Comparison of ENCODE assay signal across 1 cellular context in genomic region chr7:79454325-79454960, GRCh38.
TF ChIP-seq lines count a peak whose summit lies in the region.

No MANE protein-coding gene starts in this region.

TF ChIP-seq in H1, 55 proteins besides CTCF, POLR2A, EP300 and RAD21 (continued from another document):
- no peak for TF ChIP-seq USF2 (IDR thresholded peaks at IDR 0.05; ENCODE audit: low read length)
- TF ChIP-seq TEAD4 (IDR thresholded peaks at IDR 0.05; ENCODE audit: low read depth, low read length) = no peak
- TF ChIP-seq EGR1 (IDR thresholded peaks at IDR 0.05; ENCODE audit: borderline replicate concordance, low read depth, low read length) = no peak
- TF ChIP-seq BACH1 (IDR thresholded peaks at IDR 0.05; ENCODE audit: low read length) = no peak
- TF ChIP-seq SP4 (IDR thresholded peaks at IDR 0.05; ENCODE audit: low read length) = no peak
- no peak for TF ChIP-seq RFX5 (IDR thresholded peaks at IDR 0.05; ENCODE audit: borderline replicate concordance, low read depth, low read length)
- TF ChIP-seq SIN3A (conservative IDR thresholded peaks at IDR 0.05 in 1 of 2, IDR thresholded peaks at IDR 0.05 in 1 of 2; ENCODE audit: low read depth in 1 of 2, low read length in 2 of 2) = no peak
- peak; percentile 69 for TF ChIP-seq ASH2L (IDR thresholded peaks at IDR 0.05; ENCODE audit: low read length)
- TF ChIP-seq CTBP2 (IDR thresholded peaks at IDR 0.05; ENCODE audit: borderline replicate concordance, insufficient read depth, insufficient read length, low read length) = no peak
- no peak for TF ChIP-seq TBP (IDR thresholded peaks at IDR 0.05; ENCODE audit: low read depth, low read length)
- TF ChIP-seq CHD2 (IDR thresholded peaks at IDR 0.05; ENCODE audit: low read length) = no peak
- TF ChIP-seq GTF2F1 (IDR thresholded peaks at IDR 0.05; ENCODE audit: borderline replicate concordance, low read depth, low read length) = no peak
- TF ChIP-seq TAF7 (optimal IDR thresholded peaks at IDR 0.05; ENCODE audit: borderline replicate concordance, low read depth, low read length) = no peak
- peak; percentile 90 for TF ChIP-seq KDM4A (IDR thresholded peaks at IDR 0.05; ENCODE audit: low read depth, low read length, severe bottlenecking)
- no peak for TF ChIP-seq CREB1 (IDR thresholded peaks at IDR 0.05)
- no peak for TF ChIP-seq NANOG (IDR thresholded peaks at IDR 0.05; ENCODE audit: insufficient read depth, low read depth, low read length, poor library complexity, severe bottlenecking)
- TF ChIP-seq CBX8 (IDR thresholded peaks at IDR 0.05; ENCODE audit: borderline replicate concordance, low read depth, low read length) = no peak
- TF ChIP-seq RNF2 (IDR thresholded peaks at IDR 0.05; ENCODE audit: borderline replicate concordance, low read depth, low read length, missing control alignments, poor library complexity, severe bottlenecking) = peak; percentile 20
TF ChIP-seq in H1: peak in this region for 6.
